ENCODE assay signal across 13 cellular contexts in genomic region chr2:130336150-130336876, GRCh38. TPM values are rescaled to one million over a fixed set of nuclear protein-coding genes. Genes with fewer than 3 reads are reported as not detected.
DNase-seq lines count a peak whose midpoint lies in the region; ATAC-seq and TF ChIP-seq lines count a peak whose summit lies in the region.
"Had no signal": no experiment of that assay in that cellular context is flagged by ENCODE, and none has a peak within 500 bp of the region (broad histone marks: within the 10 kb centered on the region; RNA-seq: fewer than 3 reads in every experiment).

No MANE protein-coding gene starts in this region.

- peak in 1 of 2 donors; percentile 6 for DNase-seq in cardiac muscle cell (ENCODE audit: low read depth in 1 of 2, low spot score in 1 of 2)
- no peak for DNase-seq in left cardiac atrium
- DNase-seq in PC-9, result no peak
- peak in 1 of 2 donors; percentile 30 for DNase-seq in stimulated activated effector memory CD8-positive, alpha-beta T cell treated with anti-CD3 and anti-CD28 coated beads, Interleukin-12 subunit alpha, Interleukin-12 subunit beta, amount 100 ng/mL, for 72 hours (ENCODE audit: low spot score in 2 of 2)
- no peak for DNase-seq in NCI-H2029 (lab: John Stamatoyannopoulos, UW)
- no peak for DNase-seq in NCI-H226

- ATAC-seq in left cardiac atrium, result no peak
- ATAC-seq in stimulated activated effector memory CD8-positive, alpha-beta T cell treated with anti-CD3 and anti-CD28 coated beads, Interleukin-12 subunit alpha, Interleukin-12 subunit beta, amount 100 ng/mL, for 72 hours, result no peak
- ATAC-seq in HG03342 (IDR thresholded peaks at IDR 0.05; ENCODE audit: unreplicated experiment), result no peak
- ATAC-seq: activated naive CD8-positive, alpha-beta T cell treated with anti-CD3 and anti-CD28 coated beads, Interleukin-2, amount 50 U/mL, for 24 hours had no signal

- peaks cover 11% of the 10 kb centered on the region; the same call in 1 of the 2 replicates for H3F3A ChIP-seq in PC-9 (ENCODE audit: insufficient read depth, low read depth)

- no peaks in the 10 kb centered on the region for H3K36me3 ChIP-seq in cardiac muscle cell
- H3K36me3 ChIP-seq in PC-9 (ENCODE audit: low read depth), result no peaks in the 10 kb centered on the region

- H3K4me1 ChIP-seq in cardiac muscle cell (ENCODE audit: low read depth) (peaks cover 7% of the 10 kb centered on the region), PC-9 (replicated peaks; ENCODE audit: insufficient read depth) (peaks cover 18% of the 10 kb centered on the region)

- H3K27ac ChIP-seq in cardiac muscle cell (peak overlapping the region; percentile 31), PC-9 (no peak overlapping the region)

- H3K9me3 Mint-ChIP-seq in stimulated activated effector memory CD8-positive, alpha-beta T cell treated with anti-CD3 and anti-CD28 coated beads, Interleukin-12 subunit alpha, Interleukin-12 subunit beta, amount 100 ng/mL, for 72 hours, result no peaks in the 10 kb centered on the region
- H3K9me3 Mint-ChIP-seq: activated CD8-positive, alpha-beta T cell treated with anti-CD3 and anti-CD28 coated beads for 36 hours; activated naive CD8-positive, alpha-beta T cell treated with anti-CD3 and anti-CD28 coated beads, Interleukin-2, amount 50 U/mL, for 24 hours; T-helper 1 cell treated with Interleukin-12 subunit alpha and Interleukin-12 subunit beta and Interleukin-4 antibody, amounts not matched to agents 30 μg/mL and 1 μg/mL, for 36 hours had no signal

- BruUV-seq in PC-9 (replicated peaks; lab: Mats Ljungman, UMichigan), result no TSS peak

- H3K4me3 ChIP-seq in cardiac muscle cell (peak overlapping the region; percentile 49), PC-9 (peak overlapping the region; percentile 64; the same call in 1 of the 2 replicates), iPS-11a (ENCODE audit: low read depth, low read length) (peak overlapping the region; percentile 25)

- TF ChIP-seq CTCF in cardiac muscle cell (IDR thresholded peaks at IDR 0.05; ENCODE audit: low read depth, low read length) (no peak), PC-9 (conservative IDR thresholded peaks at IDR 0.05) (no peak)

- no peak overlapping the region for H2AFZ ChIP-seq in PC-9

- no peaks in the 10 kb centered on the region for H4K20me1 ChIP-seq in PC-9 (ENCODE audit: insufficient read depth)

- no peaks in the 10 kb centered on the region for H3K9me2 ChIP-seq in PC-9 (ENCODE audit: insufficient read depth)

- intact Hi-C loops in left cardiac atrium (cut with DNase I) (loop anchor here (5.0 to 10.0 kb wide), 2 partner anchors 152 to 154 kb away; partner anchors contain the start of genes MZT2B (in 2 of the 2) and SMPD4 (in 2 of the 2)), PC-9 (cut with micrococcal nuclease; ENCODE audit: unreplicated experiment) (loop anchor here (2.0 kb wide), 1 partner anchor 84 kb away; no protein-coding TSS in a partner anchor)

- peaks cover 45% of the 10 kb centered on the region for H3K36me3 Mint-ChIP-seq in stimulated activated effector memory CD8-positive, alpha-beta T cell treated with anti-CD3 and anti-CD28 coated beads, Interleukin-12 subunit alpha, Interleukin-12 subunit beta, amount 100 ng/mL, for 72 hours

- H3K4me3 Mint-ChIP-seq in stimulated activated effector memory CD8-positive, alpha-beta T cell treated with anti-CD3 and anti-CD28 coated beads, Interleukin-12 subunit alpha, Interleukin-12 subunit beta, amount 100 ng/mL, for 72 hours, result no peak overlapping the region

- CTCF ChIA-PET in PC-9 (lab: Charles Lee), result no interaction called here

- H3K79me2 ChIP-seq in PC-9 (ENCODE audit: low read depth), result no peaks in the 10 kb centered on the region

- no peaks in the 10 kb centered on the region for H3K9me3 ChIP-seq in cardiac muscle cell (ENCODE audit: low read depth)
- no peaks in the 10 kb centered on the region for H3K9me3 ChIP-seq in PC-9 (ENCODE audit: insufficient read depth, low read depth)
- H3K9me3 ChIP-seq: heart left ventricle, tibial nerve had no signal

- POLR2A ChIA-PET in PC-9 (lab: Charles Lee; ENCODE audit: unreplicated experiment), result no interaction called here

- H3K4me2 ChIP-seq in PC-9, result peak overlapping the region; percentile 81

- peaks cover 39% of the 10 kb centered on the region for H3K4me1 Mint-ChIP-seq in stimulated activated effector memory CD8-positive, alpha-beta T cell treated with anti-CD3 and anti-CD28 coated beads, Interleukin-12 subunit alpha, Interleukin-12 subunit beta, amount 100 ng/mL, for 72 hours

- H3K27me3 ChIP-seq in cardiac muscle cell (peaks cover 3% of the 10 kb centered on the region), PC-9 (ENCODE audit: insufficient read depth, low read depth) (0 out of 2 replicates have a peak, but pooled peaks cover under 1% of the 10 kb centered on the region)

- H3K27ac Mint-ChIP-seq in stimulated activated effector memory CD8-positive, alpha-beta T cell treated with anti-CD3 and anti-CD28 coated beads, Interleukin-12 subunit alpha, Interleukin-12 subunit beta, amount 100 ng/mL, for 72 hours, result peak overlapping the region; percentile 97

RNA-seq across cellular contexts. Expression of gene IMP4, which starts 6.4 kb away (rescaled TPM):
- 91.5 and 92.4 TPM in 2 replicates for total RNA-seq in cardiac muscle cell
- polyA plus RNA-seq in cardiac muscle cell, result 65.2 and 90.1 TPM in 2 replicates
- 10 to 100 TPM; 55.0 to 79.3 TPM for total RNA-seq in left cardiac atrium
- 76.8 and 82.6 TPM in 2 replicates for total RNA-seq in PC-9 (2021)

RNA-seq across cellular contexts. Expression of gene PTPN18, which starts 19.5 kb away (rescaled TPM):
- total RNA-seq in cardiac muscle cell, result 16.7 and 36.3 TPM in 2 replicates
- 27.6 and 39.1 TPM in 2 replicates for polyA plus RNA-seq in cardiac muscle cell
- 10 to 100 TPM; 24.2 to 28.0 TPM for total RNA-seq in left cardiac atrium
- 54.5 and 55.9 TPM in 2 replicates for total RNA-seq in PC-9 (2021)
